In the genomic region with DNA sequence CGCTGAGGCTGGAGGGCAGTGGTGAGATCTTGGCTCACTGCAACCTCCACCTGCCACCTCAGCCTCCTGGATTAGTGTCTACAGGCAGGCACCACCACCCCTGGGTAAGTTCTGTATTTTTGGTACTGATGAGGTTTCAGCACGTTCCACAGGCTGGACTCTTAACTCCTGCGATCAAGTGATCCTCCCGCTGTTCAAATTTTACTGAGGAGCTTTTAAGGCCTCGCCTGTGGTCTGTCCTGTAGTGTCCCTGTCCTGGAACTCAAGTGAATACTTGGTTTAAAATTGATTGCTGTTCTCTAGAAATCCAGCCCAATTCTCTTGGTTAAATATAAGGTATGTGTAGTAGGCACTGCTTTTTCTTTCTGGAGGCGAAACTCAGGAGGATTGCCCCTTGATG, we compare ENCODE assay signal across 18 cellular contexts.
DNase-seq lines count a peak whose midpoint lies in the region; ATAC-seq and TF ChIP-seq lines count a peak whose summit lies in the region.
"Had no signal": no experiment of that assay in that cellular context is flagged by ENCODE, and none has a peak within 500 bp of the region (broad histone marks: within the 10 kb centered on the region; RNA-seq: fewer than 3 reads in every experiment).

No MANE protein-coding gene starts in this region.

- intact Hi-C loops in CD4-positive, alpha-beta T cell (cut with DNase I, micrococcal nuclease): no loop called here

- peaks cover 2% of the 10 kb centered on the region; the same call in 1 of the 2 replicates for H3K4me1 Mint-ChIP-seq in WTC11
- H3K4me1 Mint-ChIP-seq in CD4-positive, alpha-beta T cell (ENCODE audit: low read depth): no peaks in the 10 kb centered on the region
- H3K4me1 Mint-ChIP-seq: CD14-positive monocyte had no signal

- peak; percentile 1 for DNase-seq in ELR (ENCODE audit: low read depth)
- peak; percentile 13 for DNase-seq in WTC11 (ENCODE audit: low spot score)
- DNase-seq in fibroblast of peridontal ligament (ENCODE audit: extremely low read depth): peak; percentile 0
- peak; percentile 1 for DNase-seq in myocyte (ENCODE audit: low read depth)
- no peak for DNase-seq in CD4-positive, alpha-beta T cell
- no peak for DNase-seq in cerebellar cortex (ENCODE audit: low spot score)
- DNase-seq: Caco-2, DND-41, GOT3, HFFc6, KBM-7, NCI-H1092 treated with DMSO at 0.1 percent for 48 hours, NCI-H1694, NCI-H510A, SHP77 had no signal

- CTCF ChIA-PET in WTC11 (lab: Charles Lee): no interaction called here
- CTCF ChIA-PET in CD4-positive, alpha-beta T cell (lab: Charles Lee): no interaction called here

- no peak overlapping the region for H3K27ac ChIP-seq in CD4-positive, alpha-beta T cell (ENCODE audit: low read depth, low read length)
- H3K27ac ChIP-seq: A549 had no signal

- POLR2A ChIA-PET in WTC11 (lab: Charles Lee): interaction anchor here (0.7 kb wide), 1 partner anchor 139 kb away, joined by 5 read pairs; no protein-coding TSS in a partner anchor
- POLR2A ChIA-PET in CD4-positive, alpha-beta T cell (lab: Charles Lee): no interaction called here

- no peak for TF ChIP-seq CTCF in WTC11 (IDR thresholded peaks at IDR 0.05)
- no peak for TF ChIP-seq CTCF in CD4-positive, alpha-beta T cell (IDR thresholded peaks at IDR 0.05)

- no peaks in the 10 kb centered on the region for H3K27me3 ChIP-seq in CD4-positive, alpha-beta T cell (ENCODE audit: control insufficient read depth, insufficient read depth, low read length)

- H3K9me3 Mint-ChIP-seq in WTC11: peaks cover 38% of the 10 kb centered on the region
- peaks cover 4% of the 10 kb centered on the region for H3K9me3 Mint-ChIP-seq in CD4-positive, alpha-beta T cell

- H3K4me3 Mint-ChIP-seq in WTC11: no peak overlapping the region
- no peak overlapping the region for H3K4me3 Mint-ChIP-seq in CD4-positive, alpha-beta T cell
- H3K4me3 Mint-ChIP-seq: CD14-positive monocyte, HFFc6 had no signal

- ATAC-seq in WTC11 (no peak), SK-N-SH treated with all-trans-retinoic acid at 6 μM for 48 hours (no peak)
- no peak for ATAC-seq in CD4-positive, alpha-beta T cell (ENCODE audit: poor library complexity)
- ATAC-seq: A549 had no signal

- H3K27ac Mint-ChIP-seq in WTC11: no peak overlapping the region
- no peak overlapping the region for H3K27ac Mint-ChIP-seq in CD4-positive, alpha-beta T cell
- H3K27ac Mint-ChIP-seq: CD14-positive monocyte, HFFc6 had no signal

- H3K36me3 Mint-ChIP-seq in WTC11: peaks cover 88% of the 10 kb centered on the region
- H3K36me3 Mint-ChIP-seq in CD4-positive, alpha-beta T cell (ENCODE audit: low read depth): no peaks in the 10 kb centered on the region
- H3K36me3 Mint-ChIP-seq: CD14-positive monocyte had no signal

- H3K9me3 ChIP-seq in CD4-positive, alpha-beta T cell (ENCODE audit: control insufficient read depth, low read length): no peaks in the 10 kb centered on the region
- H3K9me3 ChIP-seq: Caco-2 had no signal

- peaks cover 3% of the 10 kb centered on the region; the same call in 1 of the 2 replicates for H3K27me3 Mint-ChIP-seq in WTC11 (ENCODE audit: low read depth)
- no peaks in the 10 kb centered on the region for H3K27me3 Mint-ChIP-seq in CD4-positive, alpha-beta T cell

TF ChIP-seq in WTC11, 78 proteins besides CTCF, POLR2A, EP300 and RAD21:
- TF ChIP-seq ZNF317 (CRISPR knock-in tag; IDR thresholded peaks at IDR 0.05; ENCODE audit: borderline replicate concordance, low read depth): 0 out of 2 replicates have a peak, but pooled peaks have one; percentile 47
- TF ChIP-seq IRF2 (CRISPR knock-in tag; IDR thresholded peaks at IDR 0.05; ENCODE audit: borderline replicate concordance, low read depth): no peak

TF ChIP-seq in SK-N-SH treated with all-trans-retinoic acid at 6 μM for 48 hours, 23 proteins besides CTCF, POLR2A, EP300 and RAD21:
- TF ChIP-seq BACH2 (CRISPR knock-in tag; IDR thresholded peaks at IDR 0.05; ENCODE audit: borderline replicate concordance) (no peak), PPARA (CRISPR knock-in tag; IDR thresholded peaks at IDR 0.05; ENCODE audit: borderline replicate concordance) (no peak), SNAI2 (CRISPR knock-in tag; IDR thresholded peaks at IDR 0.05) (no peak), ZNF70 (CRISPR knock-in tag; IDR thresholded peaks at IDR 0.05) (no peak), ARNTL (CRISPR knock-in tag; IDR thresholded peaks at IDR 0.05; ENCODE audit: borderline replicate concordance, low read depth) (no peak), ZC3H10 (CRISPR knock-in tag; IDR thresholded peaks at IDR 0.05) (no peak), CSRNP3 (CRISPR knock-in tag; IDR thresholded peaks at IDR 0.05) (no peak), ESRRG (CRISPR knock-in tag; IDR thresholded peaks at IDR 0.05) (no peak), ZFP30 (CRISPR knock-in tag; IDR thresholded peaks at IDR 0.05) (no peak), CSDC2 (CRISPR knock-in tag; IDR thresholded peaks at IDR 0.05) (no peak), ZFP3 (CRISPR knock-in tag; IDR thresholded peaks at IDR 0.05) (no peak), OSR1 (CRISPR knock-in tag; IDR thresholded peaks at IDR 0.05) (no peak)
- TF ChIP-seq, protein P1, sequence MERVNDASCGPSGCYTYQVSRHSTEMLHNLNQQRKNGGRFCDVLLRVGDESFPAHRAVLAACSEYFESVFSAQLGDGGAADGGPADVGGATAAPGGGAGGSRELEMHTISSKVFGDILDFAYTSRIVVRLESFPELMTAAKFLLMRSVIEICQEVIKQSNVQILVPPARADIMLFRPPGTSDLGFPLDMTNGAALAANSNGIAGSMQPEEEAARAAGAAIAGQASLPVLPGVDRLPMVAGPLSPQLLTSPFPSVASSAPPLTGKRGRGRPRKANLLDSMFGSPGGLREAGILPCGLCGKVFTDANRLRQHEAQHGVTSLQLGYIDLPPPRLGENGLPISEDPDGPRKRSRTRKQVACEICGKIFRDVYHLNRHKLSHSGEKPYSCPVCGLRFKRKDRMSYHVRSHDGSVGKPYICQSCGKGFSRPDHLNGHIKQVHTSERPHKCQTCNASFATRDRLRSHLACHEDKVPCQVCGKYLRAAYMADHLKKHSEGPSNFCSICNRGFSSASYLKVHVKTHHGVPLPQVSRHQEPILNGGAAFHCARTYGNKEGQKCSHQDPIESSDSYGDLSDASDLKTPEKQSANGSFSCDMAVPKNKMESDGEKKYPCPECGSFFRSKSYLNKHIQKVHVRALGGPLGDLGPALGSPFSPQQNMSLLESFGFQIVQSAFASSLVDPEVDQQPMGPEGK (CRISPR knock-in tag; IDR thresholded peaks at IDR 0.05; ENCODE audit: borderline replicate concordance): no peak
- TF ChIP-seq, protein P2, sequence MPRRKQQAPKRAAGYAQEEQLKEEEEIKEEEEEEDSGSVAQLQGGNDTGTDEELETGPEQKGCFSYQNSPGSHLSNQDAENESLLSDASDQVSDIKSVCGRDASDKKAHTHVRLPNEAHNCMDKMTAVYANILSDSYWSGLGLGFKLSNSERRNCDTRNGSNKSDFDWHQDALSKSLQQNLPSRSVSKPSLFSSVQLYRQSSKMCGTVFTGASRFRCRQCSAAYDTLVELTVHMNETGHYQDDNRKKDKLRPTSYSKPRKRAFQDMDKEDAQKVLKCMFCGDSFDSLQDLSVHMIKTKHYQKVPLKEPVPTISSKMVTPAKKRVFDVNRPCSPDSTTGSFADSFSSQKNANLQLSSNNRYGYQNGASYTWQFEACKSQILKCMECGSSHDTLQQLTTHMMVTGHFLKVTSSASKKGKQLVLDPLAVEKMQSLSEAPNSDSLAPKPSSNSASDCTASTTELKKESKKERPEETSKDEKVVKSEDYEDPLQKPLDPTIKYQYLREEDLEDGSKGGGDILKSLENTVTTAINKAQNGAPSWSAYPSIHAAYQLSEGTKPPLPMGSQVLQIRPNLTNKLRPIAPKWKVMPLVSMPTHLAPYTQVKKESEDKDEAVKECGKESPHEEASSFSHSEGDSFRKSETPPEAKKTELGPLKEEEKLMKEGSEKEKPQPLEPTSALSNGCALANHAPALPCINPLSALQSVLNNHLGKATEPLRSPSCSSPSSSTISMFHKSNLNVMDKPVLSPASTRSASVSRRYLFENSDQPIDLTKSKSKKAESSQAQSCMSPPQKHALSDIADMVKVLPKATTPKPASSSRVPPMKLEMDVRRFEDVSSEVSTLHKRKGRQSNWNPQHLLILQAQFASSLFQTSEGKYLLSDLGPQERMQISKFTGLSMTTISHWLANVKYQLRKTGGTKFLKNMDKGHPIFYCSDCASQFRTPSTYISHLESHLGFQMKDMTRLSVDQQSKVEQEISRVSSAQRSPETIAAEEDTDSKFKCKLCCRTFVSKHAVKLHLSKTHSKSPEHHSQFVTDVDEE (CRISPR knock-in tag; IDR thresholded peaks at IDR 0.05): no peak

Comparison
In these comparisons a context has a peak if more than half of its experiments do, and no peak if none do; other contexts are left out.
1. DNase-seq: peak in ELR (single experiment), WTC11 (single experiment), fibroblast of peridontal ligament (single experiment) and myocyte (single experiment); none in CD4-positive, alpha-beta T cell (0 of 10) and cerebellar cortex (single experiment).